Comparison of ENCODE assay signal across 28 cellular contexts in genomic region chr17:54977744-54978143, GRCh38.
"Had no signal": no experiment of that assay in that cellular context is flagged by ENCODE, and none has a peak within 500 bp of the region (broad histone marks: within the 10 kb centered on the region; RNA-seq: fewer than 3 reads in every experiment).

No MANE protein-coding gene starts in this region.

- H3K4me1 Mint-ChIP-seq: natural killer cell, nephron, neural progenitor cell had no signal

- DNase-seq: natural killer cell; occipital lobe; ovary; posterior cingulate gyrus; psoas muscle; right cardiac atrium; right lobe of liver; sigmoid colon; small intestine; stimulated activated CD4-positive, alpha-beta T cell treated with anti-CD3 and anti-CD28 coated beads, Interleukin-15, amount 100 ng/mL, for 24 hours; stimulated activated CD4-positive, alpha-beta T cell treated with anti-CD3 and anti-CD28 coated beads, Interleukin-2, amount 100 ng/mL, for 24 hours; stimulated activated CD4-positive, alpha-beta T cell treated with anti-CD3 and anti-CD28 coated beads, Interleukin-2, amount 100 ng/mL, for 48 hours; stimulated activated CD4-positive, alpha-beta T cell treated with anti-CD3 and anti-CD28 coated beads, Interleukin-4, amount 100 ng/mL, for 24 hours; stimulated activated naive B cell treated with anti-CD40 and anti-IgM and Interleukin-4, amounts not matched to agents 10 μg/mL and 1 μg/mL and 100 μg/mL, for 72 hours; stimulated activated naive CD4-positive, alpha-beta T cell treated with Interleukin-2 at 50 U/mL for 16 hours; stomach; thyroid gland; trophoblast cell; upper lobe of left lung had no signal

- H3K9me3 ChIP-seq: ovary, psoas muscle, right lobe of liver, thoracic aorta, thyroid gland had no signal

- H3K4me2 ChIP-seq: neural progenitor cell had no signal

- H3K9ac ChIP-seq: neural progenitor cell, parathyroid adenoma had no signal

- H2AFZ ChIP-seq: neural progenitor cell, parathyroid adenoma had no signal

- ATAC-seq: natural killer cell; psoas muscle; right cardiac atrium; right lobe of liver; stimulated activated effector memory CD8-positive, alpha-beta T cell treated with anti-CD3 and anti-CD28 coated beads, Interleukin-12 subunit alpha, Interleukin-12 subunit beta, amount 100 ng/mL, for 72 hours had no signal

- H3K27ac ChIP-seq: neural progenitor cell, ovary, parathyroid adenoma, psoas muscle, right lobe of liver, sigmoid colon, stomach, thoracic aorta, thyroid gland, tibial nerve, upper lobe of left lung had no signal

- H3K27ac Mint-ChIP-seq: natural killer cell; nephron; neural progenitor cell; progenitor cell of endocrine pancreas; stimulated activated effector memory CD8-positive, alpha-beta T cell treated with anti-CD3 and anti-CD28 coated beads, Interleukin-12 subunit alpha, Interleukin-12 subunit beta, amount 100 ng/mL, for 72 hours; stimulated activated naive B cell treated with anti-CD40 and anti-IgM and Interleukin-4, amounts not matched to agents 10 μg/mL and 1 μg/mL and 100 μg/mL, for 72 hours; stimulated activated naive CD8-positive, alpha-beta T cell treated with anti-CD3 and anti-CD28 coated beads, Interleukin-15, Interleukin-2, amounts not matched to agents 100 ng/mL and 50 ng/mL, for 24 hours had no signal

- H3K36me3 ChIP-seq: ovary, right lobe of liver, sigmoid colon, thoracic aorta, thyroid gland, tibial nerve, upper lobe of left lung had no signal

- H3K27me3 ChIP-seq: neural progenitor cell, ovary, right lobe of liver, sigmoid colon, stomach, thyroid gland, tibial nerve, upper lobe of left lung had no signal

- H3K9me3 Mint-ChIP-seq: natural killer cell; stimulated activated effector memory CD8-positive, alpha-beta T cell treated with anti-CD3 and anti-CD28 coated beads, Interleukin-12 subunit alpha, Interleukin-12 subunit beta, amount 100 ng/mL, for 72 hours; stimulated activated naive B cell treated with anti-CD40 and anti-IgM and Interleukin-4, amounts not matched to agents 10 μg/mL and 1 μg/mL and 100 μg/mL, for 72 hours; stimulated activated naive CD8-positive, alpha-beta T cell treated with anti-CD3 and anti-CD28 coated beads, Interleukin-15, Interleukin-2, amounts not matched to agents 100 ng/mL and 50 ng/mL, for 24 hours had no signal

- H3K36me3 Mint-ChIP-seq: natural killer cell; stimulated activated effector memory CD8-positive, alpha-beta T cell treated with anti-CD3 and anti-CD28 coated beads, Interleukin-12 subunit alpha, Interleukin-12 subunit beta, amount 100 ng/mL, for 72 hours had no signal

- H3K4me1 ChIP-seq: neural progenitor cell, psoas muscle, right lobe of liver, thyroid gland had no signal

- H3K4me3 ChIP-seq: neural progenitor cell, ovary, psoas muscle, right lobe of liver, sigmoid colon, stomach, thoracic aorta, thyroid gland, tibial nerve, upper lobe of left lung had no signal

- H3K27me3 Mint-ChIP-seq: progenitor cell of endocrine pancreas; stimulated activated naive B cell treated with anti-CD40 and anti-IgM and Interleukin-4, amounts not matched to agents 10 μg/mL and 1 μg/mL and 100 μg/mL, for 72 hours; stimulated activated naive CD8-positive, alpha-beta T cell treated with anti-CD3 and anti-CD28 coated beads, Interleukin-15, Interleukin-2, amounts not matched to agents 100 ng/mL and 50 ng/mL, for 24 hours had no signal

- H3K4me3 Mint-ChIP-seq: natural killer cell; nephron; neural progenitor cell; stimulated activated effector memory CD8-positive, alpha-beta T cell treated with anti-CD3 and anti-CD28 coated beads, Interleukin-12 subunit alpha, Interleukin-12 subunit beta, amount 100 ng/mL, for 72 hours; stimulated activated naive B cell treated with anti-CD40 and anti-IgM and Interleukin-4, amounts not matched to agents 10 μg/mL and 1 μg/mL and 100 μg/mL, for 72 hours; stimulated activated naive CD8-positive, alpha-beta T cell treated with anti-CD3 and anti-CD28 coated beads, Interleukin-15, Interleukin-2, amounts not matched to agents 100 ng/mL and 50 ng/mL, for 24 hours had no signal

- FAIRE-seq: small intestine, urothelium cell line had no signal
